1 cellular context compared by ENCODE assay signal in the genomic region with DNA sequence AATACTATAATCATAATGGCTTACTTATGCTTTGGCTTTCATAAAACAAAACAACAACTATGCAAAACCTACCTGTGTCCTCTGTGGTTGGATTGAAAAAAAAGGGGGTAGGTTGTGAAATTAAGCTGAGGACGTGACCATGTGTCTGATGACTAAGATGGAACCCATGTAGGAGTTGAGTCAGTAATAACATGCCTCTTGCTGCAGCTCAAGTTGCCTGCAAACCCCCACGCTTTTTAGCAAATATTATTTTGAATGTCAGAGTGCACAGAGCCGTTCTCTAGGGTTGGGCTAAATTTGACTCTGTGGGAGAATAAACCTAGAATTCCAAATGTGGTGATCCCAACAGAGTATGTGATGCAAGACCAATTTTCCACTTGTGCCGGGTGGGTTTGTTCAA.
TF ChIP-seq lines count a peak whose summit lies in the region.

No MANE protein-coding gene starts in this region.

TF ChIP-seq in WTC11, 78 proteins besides CTCF, POLR2A, EP300 and RAD21 (continued from another document):
- no peak for TF ChIP-seq ZBTB21 (CRISPR knock-in tag; IDR thresholded peaks at IDR 0.05; ENCODE audit: borderline replicate concordance)
- no peak for TF ChIP-seq TEAD4 (CRISPR knock-in tag; IDR thresholded peaks at IDR 0.05)
- TF ChIP-seq, protein P1, sequence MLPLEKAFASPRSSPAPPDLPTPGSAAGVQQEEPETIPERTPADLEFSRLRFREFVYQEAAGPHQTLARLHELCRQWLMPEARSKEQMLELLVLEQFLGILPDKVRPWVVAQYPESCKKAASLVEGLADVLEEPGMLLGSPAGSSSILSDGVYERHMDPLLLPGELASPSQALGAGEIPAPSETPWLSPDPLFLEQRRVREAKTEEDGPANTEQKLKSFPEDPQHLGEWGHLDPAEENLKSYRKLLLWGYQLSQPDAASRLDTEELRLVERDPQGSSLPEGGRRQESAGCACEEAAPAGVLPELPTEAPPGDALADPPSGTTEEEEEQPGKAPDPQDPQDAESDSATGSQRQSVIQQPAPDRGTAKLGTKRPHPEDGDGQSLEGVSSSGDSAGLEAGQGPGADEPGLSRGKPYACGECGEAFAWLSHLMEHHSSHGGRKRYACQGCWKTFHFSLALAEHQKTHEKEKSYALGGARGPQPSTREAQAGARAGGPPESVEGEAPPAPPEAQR (CRISPR knock-in tag; IDR thresholded peaks at IDR 0.05): no peak
- TF ChIP-seq, protein P2, sequence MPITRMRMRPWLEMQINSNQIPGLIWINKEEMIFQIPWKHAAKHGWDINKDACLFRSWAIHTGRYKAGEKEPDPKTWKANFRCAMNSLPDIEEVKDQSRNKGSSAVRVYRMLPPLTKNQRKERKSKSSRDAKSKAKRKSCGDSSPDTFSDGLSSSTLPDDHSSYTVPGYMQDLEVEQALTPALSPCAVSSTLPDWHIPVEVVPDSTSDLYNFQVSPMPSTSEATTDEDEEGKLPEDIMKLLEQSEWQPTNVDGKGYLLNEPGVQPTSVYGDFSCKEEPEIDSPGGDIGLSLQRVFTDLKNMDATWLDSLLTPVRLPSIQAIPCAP (CRISPR knock-in tag; IDR thresholded peaks at IDR 0.05): no peak
- no peak for TF ChIP-seq ESRRA (CRISPR knock-in tag; IDR thresholded peaks at IDR 0.05; ENCODE audit: borderline replicate concordance)
- TF ChIP-seq SMAD4 (CRISPR knock-in tag; IDR thresholded peaks at IDR 0.05): no peak
- TF ChIP-seq, protein P3, sequence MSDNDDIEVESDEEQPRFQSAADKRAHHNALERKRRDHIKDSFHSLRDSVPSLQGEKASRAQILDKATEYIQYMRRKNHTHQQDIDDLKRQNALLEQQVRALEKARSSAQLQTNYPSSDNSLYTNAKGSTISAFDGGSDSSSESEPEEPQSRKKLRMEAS (CRISPR knock-in tag; IDR thresholded peaks at IDR 0.05): no peak
- TF ChIP-seq ZNF121 (CRISPR knock-in tag; IDR thresholded peaks at IDR 0.05): no peak
- no peak for TF ChIP-seq ETV6 (CRISPR knock-in tag; IDR thresholded peaks at IDR 0.05)
- TF ChIP-seq SP1 (CRISPR knock-in tag; conservative IDR thresholded peaks at IDR 0.05): no peak
- no peak for TF ChIP-seq ZNF263 (CRISPR knock-in tag; IDR thresholded peaks at IDR 0.05; ENCODE audit: low read depth)
- TF ChIP-seq GABPB1 (CRISPR knock-in tag; IDR thresholded peaks at IDR 0.05): no peak
- TF ChIP-seq ZNF232 (CRISPR knock-in tag; IDR thresholded peaks at IDR 0.05): no peak
- TF ChIP-seq, protein P4, sequence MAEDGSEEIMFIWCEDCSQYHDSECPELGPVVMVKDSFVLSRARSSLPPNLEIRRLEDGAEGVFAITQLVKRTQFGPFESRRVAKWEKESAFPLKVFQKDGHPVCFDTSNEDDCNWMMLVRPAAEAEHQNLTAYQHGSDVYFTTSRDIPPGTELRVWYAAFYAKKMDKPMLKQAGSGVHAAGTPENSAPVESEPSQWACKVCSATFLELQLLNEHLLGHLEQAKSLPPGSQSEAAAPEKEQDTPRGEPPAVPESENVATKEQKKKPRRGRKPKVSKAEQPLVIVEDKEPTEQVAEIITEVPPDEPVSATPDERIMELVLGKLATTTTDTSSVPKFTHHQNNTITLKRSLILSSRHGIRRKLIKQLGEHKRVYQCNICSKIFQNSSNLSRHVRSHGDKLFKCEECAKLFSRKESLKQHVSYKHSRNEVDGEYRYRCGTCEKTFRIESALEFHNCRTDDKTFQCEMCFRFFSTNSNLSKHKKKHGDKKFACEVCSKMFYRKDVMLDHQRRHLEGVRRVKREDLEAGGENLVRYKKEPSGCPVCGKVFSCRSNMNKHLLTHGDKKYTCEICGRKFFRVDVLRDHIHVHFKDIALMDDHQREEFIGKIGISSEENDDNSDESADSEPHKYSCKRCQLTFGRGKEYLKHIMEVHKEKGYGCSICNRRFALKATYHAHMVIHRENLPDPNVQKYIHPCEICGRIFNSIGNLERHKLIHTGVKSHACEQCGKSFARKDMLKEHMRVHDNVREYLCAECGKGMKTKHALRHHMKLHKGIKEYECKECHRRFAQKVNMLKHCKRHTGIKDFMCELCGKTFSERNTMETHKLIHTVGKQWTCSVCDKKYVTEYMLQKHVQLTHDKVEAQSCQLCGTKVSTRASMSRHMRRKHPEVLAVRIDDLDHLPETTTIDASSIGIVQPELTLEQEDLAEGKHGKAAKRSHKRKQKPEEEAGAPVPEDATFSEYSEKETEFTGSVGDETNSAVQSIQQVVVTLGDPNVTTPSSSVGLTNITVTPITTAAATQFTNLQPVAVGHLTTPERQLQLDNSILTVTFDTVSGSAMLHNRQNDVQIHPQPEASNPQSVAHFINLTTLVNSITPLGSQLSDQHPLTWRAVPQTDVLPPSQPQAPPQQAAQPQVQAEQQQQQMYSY (CRISPR knock-in tag; IDR thresholded peaks at IDR 0.05): no peak
- TF ChIP-seq, protein P5, sequence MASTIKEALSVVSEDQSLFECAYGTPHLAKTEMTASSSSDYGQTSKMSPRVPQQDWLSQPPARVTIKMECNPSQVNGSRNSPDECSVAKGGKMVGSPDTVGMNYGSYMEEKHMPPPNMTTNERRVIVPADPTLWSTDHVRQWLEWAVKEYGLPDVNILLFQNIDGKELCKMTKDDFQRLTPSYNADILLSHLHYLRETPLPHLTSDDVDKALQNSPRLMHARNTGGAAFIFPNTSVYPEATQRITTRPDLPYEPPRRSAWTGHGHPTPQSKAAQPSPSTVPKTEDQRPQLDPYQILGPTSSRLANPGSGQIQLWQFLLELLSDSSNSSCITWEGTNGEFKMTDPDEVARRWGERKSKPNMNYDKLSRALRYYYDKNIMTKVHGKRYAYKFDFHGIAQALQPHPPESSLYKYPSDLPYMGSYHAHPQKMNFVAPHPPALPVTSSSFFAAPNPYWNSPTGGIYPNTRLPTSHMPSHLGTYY (CRISPR knock-in tag; IDR thresholded peaks at IDR 0.05): no peak
